In the genomic region with DNA sequence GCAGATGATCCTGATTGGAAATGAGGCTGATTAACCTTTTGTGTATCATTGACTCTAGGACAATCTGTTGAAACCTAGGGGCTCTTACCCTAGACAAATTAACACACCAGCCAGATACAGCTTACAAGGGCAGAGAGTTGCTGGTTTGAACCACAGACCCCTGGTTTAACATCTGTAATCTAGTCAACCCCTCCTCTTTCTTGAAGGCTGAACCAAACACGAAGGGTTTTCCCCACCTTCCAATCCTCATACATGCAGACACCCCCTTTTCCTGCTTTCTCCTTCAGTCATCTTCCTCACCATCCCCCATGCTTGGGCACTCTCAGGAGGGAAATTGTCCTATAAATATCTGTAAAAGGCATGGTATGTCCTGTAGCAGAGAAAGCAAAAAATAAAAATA, we compare ENCODE assay signal across 9 cellular contexts.
A peak's percentile ranks its signal among the peaks of the same experiment; 100 is the strongest.
DNase-seq lines count a peak whose midpoint lies in the region; ATAC-seq and TF ChIP-seq lines count a peak whose summit lies in the region.
"Had no signal": no experiment of that assay in that cellular context is flagged by ENCODE, and none has a peak within 500 bp of the region (broad histone marks: within the 10 kb centered on the region; RNA-seq: fewer than 3 reads in every experiment).

No MANE protein-coding gene starts in this region.

- no peaks in the 10 kb centered on the region for H3K9me3 Mint-ChIP-seq in CD8-positive, alpha-beta memory T cell
- H3K9me3 Mint-ChIP-seq in chondrocyte (ENCODE audit: low read depth): no peaks in the 10 kb centered on the region
- no peaks in the 10 kb centered on the region for H3K9me3 Mint-ChIP-seq in naive thymus-derived CD8-positive, alpha-beta T cell

- peak overlapping the region; percentile 59 for H3K9ac ChIP-seq in Karpas-422 (ENCODE audit: low read length)

- H3K4me1 Mint-ChIP-seq in CD8-positive, alpha-beta memory T cell: peaks cover 23 to 31% (median 27%) of the 10 kb centered on the region in 3 donors
- peaks cover 96% of the 10 kb centered on the region for H3K4me1 Mint-ChIP-seq in chondrocyte (ENCODE audit: low read depth)
- H3K4me1 Mint-ChIP-seq in naive thymus-derived CD8-positive, alpha-beta T cell: peaks cover 31 to 66% (median 58%) of the 10 kb centered on the region in 4 donors

- H3K36me3 ChIP-seq in CD8-positive, alpha-beta memory T cell (ENCODE audit: insufficient read depth, low read length): no peaks in the 10 kb centered on the region
- H3K36me3 ChIP-seq in Karpas-422 (ENCODE audit: insufficient read depth, low read length): no peaks in the 10 kb centered on the region
- H3K36me3 ChIP-seq in effector memory CD4-positive, alpha-beta T cell (ENCODE audit: control insufficient read depth, insufficient read depth, low read length): no peaks in the 10 kb centered on the region

- no peak overlapping the region for H3K4me3 ChIP-seq in CD8-positive, alpha-beta memory T cell (ENCODE audit: low read length)
- H3K4me3 ChIP-seq in Karpas-422 (ENCODE audit: low read length): peak overlapping the region; percentile 65; the same call in 1 of the 2 replicates
- H3K4me3 ChIP-seq in effector memory CD4-positive, alpha-beta T cell (ENCODE audit: insufficient read depth, low read depth, low read length, poor library complexity, severe bottlenecking): no peak overlapping the region

- H3K4me1 ChIP-seq in CD8-positive, alpha-beta memory T cell (ENCODE audit: insufficient read depth, low read length): peaks cover 41% of the 10 kb centered on the region
- peaks cover 26% of the 10 kb centered on the region for H3K4me1 ChIP-seq in Karpas-422 (ENCODE audit: low read length)
- H3K4me1 ChIP-seq in effector memory CD4-positive, alpha-beta T cell (ENCODE audit: control insufficient read depth, insufficient read depth, low read length, poor library complexity, severe bottlenecking): peaks cover 19% of the 10 kb centered on the region

- peaks cover 0 to 6% (median 4%) of the 10 kb centered on the region in 3 donors for H3K36me3 Mint-ChIP-seq in CD8-positive, alpha-beta memory T cell
- H3K36me3 Mint-ChIP-seq in chondrocyte (ENCODE audit: low read depth): no peaks in the 10 kb centered on the region
- no peaks in the 10 kb centered on the region for H3K36me3 Mint-ChIP-seq in naive thymus-derived CD8-positive, alpha-beta T cell

- DNase-seq in CD8-positive, alpha-beta memory T cell: no peak
- no peak for DNase-seq in Karpas-422
- no peak for DNase-seq in chondrocyte (ENCODE audit: low spot score)
- no peak for DNase-seq in naive thymus-derived CD8-positive, alpha-beta T cell
- no peak for DNase-seq in effector memory CD4-positive, alpha-beta T cell
- DNase-seq in ACHN: no peak
- DNase-seq: NCI-H1105 treated with DMSO at 0.1 percent for 48 hours had no signal

- H2AFZ ChIP-seq in Karpas-422 (ENCODE audit: low read length): no peak overlapping the region

- no peaks in the 10 kb centered on the region for H3K9me2 ChIP-seq in Karpas-422 (replicated peaks; ENCODE audit: insufficient read depth, low read length)

- no peaks in the 10 kb centered on the region for H4K20me1 ChIP-seq in Karpas-422 (ENCODE audit: insufficient read depth, low read depth, low read length)

- H3K27me3 ChIP-seq in CD8-positive, alpha-beta memory T cell (ENCODE audit: insufficient read depth, low read length, poor library complexity, severe bottlenecking): no peaks in the 10 kb centered on the region
- no peaks in the 10 kb centered on the region; the same call in 1 of the 2 replicates for H3K27me3 ChIP-seq in Karpas-422 (ENCODE audit: low read length)
- H3K27me3 ChIP-seq in effector memory CD4-positive, alpha-beta T cell (replicated peaks; ENCODE audit: control insufficient read depth, insufficient read depth, low read length, poor library complexity, severe bottlenecking): no peaks in the 10 kb centered on the region

- H3K9me3 ChIP-seq in CD8-positive, alpha-beta memory T cell (ENCODE audit: low read length): no peaks in the 10 kb centered on the region
- no peaks in the 10 kb centered on the region for H3K9me3 ChIP-seq in Karpas-422 (ENCODE audit: low read length)
- H3K9me3 ChIP-seq in effector memory CD4-positive, alpha-beta T cell (ENCODE audit: control insufficient read depth, low read length): no peaks in the 10 kb centered on the region

- in situ Hi-C loops in ACHN (cut with HindIII; ENCODE audit: low pct_ligation_motif_present, low pct_unique_long_range_greater_than_20kb, low sequenced_read_pairs): no loop called here

- POLR2A ChIA-PET in CD8-positive, alpha-beta memory T cell (lab: Charles Lee): no interaction called here
- POLR2A ChIA-PET in naive thymus-derived CD8-positive, alpha-beta T cell (lab: Charles Lee): interaction anchor here (0.6 to 2.7 kb wide), 6 partner anchors 10 to 160 kb away, joined by 3 to 14 read pairs (median 5); partner anchors contain the start of gene HIF1A

- H3K27ac Mint-ChIP-seq in CD8-positive, alpha-beta memory T cell: no peak overlapping the region
- H3K27ac Mint-ChIP-seq in chondrocyte (ENCODE audit: unreplicated experiment): peak overlapping the region; percentile 92
- peak overlapping the region; percentile 77 to 93 (median 90) for H3K27ac Mint-ChIP-seq in naive thymus-derived CD8-positive, alpha-beta T cell

- no peak overlapping the region for H3K27ac ChIP-seq in CD8-positive, alpha-beta memory T cell (ENCODE audit: low read depth, low read length)
- H3K27ac ChIP-seq in Karpas-422 (ENCODE audit: low read length): no peak overlapping the region
- H3K27ac ChIP-seq in effector memory CD4-positive, alpha-beta T cell (ENCODE audit: insufficient read depth, low read length, poor library complexity, severe bottlenecking): no peak overlapping the region

- H3K79me2 ChIP-seq in Karpas-422 (ENCODE audit: low read length): no peaks in the 10 kb centered on the region

- CTCF ChIA-PET in CD8-positive, alpha-beta memory T cell (lab: Charles Lee): no interaction called here

- no peak for TF ChIP-seq CTCF in chondrocyte (IDR thresholded peaks at IDR 0.05)

- ATAC-seq in naive thymus-derived CD8-positive, alpha-beta T cell: no peak
- no peak for ATAC-seq in HG02759 (IDR thresholded peaks at IDR 0.05; ENCODE audit: unreplicated experiment)
- ATAC-seq in HG03342 (IDR thresholded peaks at IDR 0.05; ENCODE audit: unreplicated experiment): no peak

- H3K4me2 ChIP-seq in Karpas-422 (ENCODE audit: low read depth, low read length, poor library complexity, severe bottlenecking): peak overlapping the region; percentile 85

- H3K4me3 Mint-ChIP-seq in CD8-positive, alpha-beta memory T cell: peak overlapping the region in 6 of 7 donors; percentile 4 to 69 (median 60)
- H3K4me3 Mint-ChIP-seq in chondrocyte (ENCODE audit: unreplicated experiment): no peak overlapping the region
- peak overlapping the region; percentile 50 to 84 (median 80) for H3K4me3 Mint-ChIP-seq in naive thymus-derived CD8-positive, alpha-beta T cell

- peaks cover 0 to 9% of the 10 kb centered on the region in 2 donors for H3K27me3 Mint-ChIP-seq in CD8-positive, alpha-beta memory T cell
- no peaks in the 10 kb centered on the region for H3K27me3 Mint-ChIP-seq in chondrocyte (ENCODE audit: low read depth)
- H3K27me3 Mint-ChIP-seq in naive thymus-derived CD8-positive, alpha-beta T cell: no peaks in the 10 kb centered on the region

Comparison
In these comparisons a context has a peak if more than half of its experiments do, and no peak if none do; other contexts are left out.
1. H3K27ac Mint-ChIP-seq: peak in chondrocyte (single experiment) and naive thymus-derived CD8-positive, alpha-beta T cell (10 of 10); none in CD8-positive, alpha-beta memory T cell (0 of 8).